Comparison of ENCODE assay signal across 1 cellular context in the genomic region with DNA sequence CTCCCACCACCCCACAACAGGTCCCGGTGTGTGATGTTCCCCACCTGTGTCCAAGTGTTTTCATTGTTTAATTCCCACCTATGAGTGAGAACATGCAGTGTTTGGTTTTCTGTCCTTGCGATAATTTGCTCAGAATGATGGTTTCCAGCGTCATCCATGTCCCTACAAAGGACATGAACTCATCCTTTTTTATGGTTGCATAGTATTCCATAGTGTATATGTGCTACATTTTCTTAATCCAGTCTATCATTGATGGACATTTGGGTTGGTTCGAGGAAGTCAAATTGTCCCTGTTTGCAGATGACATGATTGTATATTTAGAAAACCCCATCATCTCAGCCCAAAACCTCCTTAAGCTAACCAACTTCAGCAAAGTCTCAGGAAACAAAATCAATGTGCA.
A peak's percentile ranks its signal among the peaks of the same experiment; 100 is the strongest.
TF ChIP-seq lines count a peak whose summit lies in the region.
"Not testable (repeated sequence)": the region's sequence is repeated elsewhere in the genome, so short reads cannot be mapped to it uniquely, and the experiment has no call there.

No MANE protein-coding gene starts in this region.

- H3K9me3 ChIP-seq in HEK293 (ENCODE audit: control insufficient read depth, insufficient read depth, low read depth, low read length), result not testable (repeated sequence)

- not testable (repeated sequence) for H3K4me1 ChIP-seq in HEK293 (ENCODE audit: control insufficient read depth, insufficient read depth, low read length)

- H3K36me3 ChIP-seq in HEK293 (ENCODE audit: control insufficient read depth in 2 of 2, insufficient read depth in 1 of 2, low read length in 2 of 2), result not testable (repeated sequence)

- TF ChIP-seq CTCF in HEK293 (tag by site-specific recombination; IDR thresholded peaks at IDR 0.05), result not testable (repeated sequence)

- POLR2A ChIA-PET in HEK293 (lab: Yijun Ruan, JAX), result not testable (repeated sequence)

- H3K27ac ChIP-seq in HEK293 (ENCODE audit: extremely low read depth, low read depth, low read length), result not testable (repeated sequence)

- H3K4me3 ChIP-seq in HEK293 (ENCODE audit: low read depth, low read length), result not testable (repeated sequence)

- CTCF ChIA-PET in HEK293 (lab: Yijun Ruan, JAX), result not testable (repeated sequence)

TF ChIP-seq in HEK293, 187 proteins besides CTCF, POLR2A, EP300 and RAD21:
- TF ChIP-seq ZNF146 (tag by site-specific recombination; IDR thresholded peaks at IDR 0.05), result peak; percentile 93
